ENCODE assay signal across 8 cellular contexts in genomic region chr10:128047337-128047736, GRCh38.
DNase-seq lines count a peak whose midpoint lies in the region; ATAC-seq and TF ChIP-seq lines count a peak whose summit lies in the region.

No MANE protein-coding gene starts in this region.

- POLR2A ChIA-PET in SK-N-SH (lab: Yijun Ruan, JAX): no interaction called here

- TF ChIP-seq POLR2A in right lobe of liver (IDR thresholded peaks at IDR 0.05): peak; percentile 80

- no peak overlapping the region for H3K9ac ChIP-seq in SK-N-SH

- TF ChIP-seq CTCF in SK-N-SH (IDR thresholded peaks at IDR 0.05) (no peak), right lobe of liver (IDR thresholded peaks at IDR 0.05) (no peak)

- no peak for DNase-seq in SK-N-SH
- DNase-seq in UCSD-AML1 (lab: John Stamatoyannopoulos, UW; ENCODE audit: unreplicated experiment): peak; percentile 84
- peak; percentile 91 to 94 for DNase-seq in T47D (ENCODE audit: low read depth in 1 of 2, low spot score in 1 of 2)
- peak; percentile 72 to 87 (median 74) for DNase-seq in right lobe of liver
- peak; percentile 70 to 81 for DNase-seq in stimulated activated CD8-positive, alpha-beta memory T cell treated with anti-CD3 and anti-CD28 coated beads, Interleukin-15, amount 100 ng/mL, for 4 hours (ENCODE audit: low read depth in 2 of 2)
- no peak for DNase-seq in foreskin melanocyte

- no peaks in the 10 kb centered on the region for H3K9me2 ChIP-seq in SK-N-SH

- no peaks in the 10 kb centered on the region for H3K79me2 ChIP-seq in SK-N-SH (ENCODE audit: insufficient read depth)

- TF ChIP-seq EP300 in SK-N-SH (IDR thresholded peaks at IDR 0.05; ENCODE audit: borderline replicate concordance in 1 of 2, low read depth in 1 of 2, low read length in 1 of 2): no peak

- no peak overlapping the region for H2AFZ ChIP-seq in SK-N-SH (ENCODE audit: low read depth)

- H3F3A ChIP-seq in SK-N-SH (replicated peaks; ENCODE audit: insufficient read depth): no peaks in the 10 kb centered on the region

- no peaks in the 10 kb centered on the region for H3K9me3 ChIP-seq in SK-N-SH
- no peaks in the 10 kb centered on the region for H3K9me3 ChIP-seq in right lobe of liver

- H3K4me2 ChIP-seq in SK-N-SH: no peak overlapping the region

- CTCF ChIA-PET in SK-N-SH (lab: Yijun Ruan, JAX): interaction anchor here (0.7 to 2.9 kb wide), 5 partner anchors 10 to 193 kb away, joined by 3 to 13 read pairs (median 6); no protein-coding TSS in a partner anchor

- 98% methylated on average over 14 of the region's 16 CpGs for WGBS in SK-N-SH (ENCODE audit: low lambda C conversion rate)
- 30% methylated on average over 9 of the region's 16 CpGs for WGBS in right lobe of liver (ENCODE audit: insufficient coverage, low coverage, low lambda C conversion rate, missing lambda C conversion rate)

- in situ Hi-C loops in T47D (cut with HindIII; ENCODE audit: low pct_unique_long_range_greater_than_20kb, low sequenced_read_pairs): no loop called here

- TF ChIP-seq RAD21 in SK-N-SH (IDR thresholded peaks at IDR 0.05; ENCODE audit: low read length): no peak

- ATAC-seq in SK-N-SH treated with all-trans-retinoic acid at 6 μM for 48 hours: peak; percentile 21; the same call in 2 of the 3 replicates
- ATAC-seq in HG03442 (IDR thresholded peaks at IDR 0.05; ENCODE audit: unreplicated experiment): peak; percentile 98
- ATAC-seq in right lobe of liver: peak; percentile 79 to 86 (median 80)

- no peaks in the 10 kb centered on the region for H4K20me1 ChIP-seq in SK-N-SH (ENCODE audit: insufficient read depth)

- H3K4me1 ChIP-seq in SK-N-SH (ENCODE audit: control insufficient read depth in 1 of 2, insufficient read depth in 2 of 2, low read depth in 1 of 2, low read length in 1 of 2) (peaks cover 0 to 6% of the 10 kb centered on the region in 2 experiments; a peak in 1 of 4 replicates), right lobe of liver (no peaks in the 10 kb centered on the region)

- H3K4me3 ChIP-seq in SK-N-SH (ENCODE audit: low read depth in 2 of 2, low read length in 1 of 2) (no peak overlapping the region), right lobe of liver (peak overlapping the region in 2 of 3 donors; percentile 6 to 18)

- no peak overlapping the region for H3K27ac ChIP-seq in SK-N-SH (ENCODE audit: low read depth in 2 of 2, low read length in 1 of 2)
- peak overlapping the region; percentile 25 to 70 (median 41) for H3K27ac ChIP-seq in right lobe of liver

- H3K36me3 ChIP-seq in SK-N-SH (replicated peaks in 1 of 2; ENCODE audit: control insufficient read depth in 1 of 2, insufficient read depth in 2 of 2, low read length in 1 of 2) (peaks cover 0 to 17% of the 10 kb centered on the region in 2 experiments), right lobe of liver (no peaks in the 10 kb centered on the region)

- intact Hi-C loops in right lobe of liver (cut with DNase I): no loop called here

- H3K27me3 ChIP-seq in SK-N-SH (ENCODE audit: insufficient read depth) (no peaks in the 10 kb centered on the region), right lobe of liver (no peaks in the 10 kb centered on the region)

TF ChIP-seq in SK-N-SH treated with all-trans-retinoic acid at 6 μM for 48 hours, 23 proteins besides CTCF, POLR2A, EP300 and RAD21 (continues in another document):
- TF ChIP-seq CSDC2 (CRISPR knock-in tag; IDR thresholded peaks at IDR 0.05) (no peak), ZFP30 (CRISPR knock-in tag; IDR thresholded peaks at IDR 0.05) (no peak), OSR1 (CRISPR knock-in tag; IDR thresholded peaks at IDR 0.05) (no peak), ESRRG (CRISPR knock-in tag; IDR thresholded peaks at IDR 0.05) (no peak), GLIS3 (CRISPR knock-in tag; IDR thresholded peaks at IDR 0.05) (no peak), RARB (CRISPR knock-in tag; IDR thresholded peaks at IDR 0.05) (no peak), TOX (CRISPR knock-in tag; IDR thresholded peaks at IDR 0.05; ENCODE audit: borderline replicate concordance) (no peak), ARNTL (CRISPR knock-in tag; IDR thresholded peaks at IDR 0.05; ENCODE audit: borderline replicate concordance, low read depth) (no peak), ZFP3 (CRISPR knock-in tag; IDR thresholded peaks at IDR 0.05) (no peak), TSHZ2 (CRISPR knock-in tag; IDR thresholded peaks at IDR 0.05) (no peak)

TF ChIP-seq in SK-N-SH, 30 proteins besides CTCF, POLR2A, EP300 and RAD21:
- TF ChIP-seq TCF12 (IDR thresholded peaks at IDR 0.05) (no peak), POLR2AphosphoS5 (IDR thresholded peaks at IDR 0.05; ENCODE audit: low read depth, low read length) (no peak), GABPA (IDR thresholded peaks at IDR 0.05; ENCODE audit: low read depth) (no peak), USF2 (IDR thresholded peaks at IDR 0.05; ENCODE audit: borderline replicate concordance, low read depth, low read length) (no peak), CHD2 (IDR thresholded peaks at IDR 0.05; ENCODE audit: low read length, partially characterized antibody) (no peak), MEF2A (IDR thresholded peaks at IDR 0.05; ENCODE audit: borderline replicate concordance, low read depth) (no peak), ZBTB33 (IDR thresholded peaks at IDR 0.05; ENCODE audit: borderline replicate concordance, low read depth) (no peak), GATA2 (CRISPR knock-in tag; IDR thresholded peaks at IDR 0.05) (no peak), NFIC (IDR thresholded peaks at IDR 0.05; ENCODE audit: borderline replicate concordance) (no peak), NRF1 (IDR thresholded peaks at IDR 0.05; ENCODE audit: low read depth, low read length) (no peak), YY1 (IDR thresholded peaks at IDR 0.05; ENCODE audit: low read depth) (no peak), ELF1 (IDR thresholded peaks at IDR 0.05) (no peak)
TF ChIP-seq in SK-N-SH: peak in this region for 0.

Comparison
In these comparisons a context has a peak if more than half of its experiments do, and no peak if none do; other contexts are left out.
1. ATAC-seq: peak in every context shown above with its lines; median percentile 98 in HG03442; 80 in right lobe of liver; 21 in SK-N-SH treated with all-trans-retinoic acid at 6 μM for 48 hours.
2. DNase-seq: peak in UCSD-AML1 (single experiment), T47D (2 of 2), right lobe of liver (3 of 3) and stimulated activated CD8-positive, alpha-beta memory T cell treated with anti-CD3 and anti-CD28 coated beads, Interleukin-15, amount 100 ng/mL, for 4 hours (2 of 2); none in SK-N-SH (single experiment) and foreskin melanocyte (single experiment).
3. H3K27ac ChIP-seq: peak in right lobe of liver (3 of 3); none in SK-N-SH (0 of 2).
4. H3K4me3 ChIP-seq: peak in right lobe of liver (2 of 3); none in SK-N-SH (0 of 2).